Comparison of ENCODE assay signal across 1 cellular context in the genomic region with DNA sequence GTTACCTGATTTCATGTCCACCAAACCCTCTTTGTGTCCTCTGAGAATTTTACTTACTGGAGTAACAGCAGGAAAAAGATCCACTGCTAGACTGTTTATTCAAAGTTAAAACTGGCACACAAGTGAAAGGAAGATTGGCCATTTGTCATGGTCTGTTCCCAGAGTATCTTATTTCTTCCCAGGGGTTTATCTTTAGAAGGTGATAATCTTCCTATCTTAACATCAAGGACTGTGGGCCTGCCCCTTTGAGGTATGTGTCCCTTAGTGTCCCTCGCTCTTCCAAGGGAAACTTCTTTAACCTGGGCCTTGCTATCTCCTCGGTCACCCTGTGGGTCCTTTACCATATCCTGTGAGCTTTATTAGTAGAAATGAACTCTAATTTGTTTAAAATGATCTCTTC.
TF ChIP-seq lines count a peak whose summit lies in the region.

No MANE protein-coding gene starts in this region.

TF ChIP-seq in H1, 55 proteins besides CTCF, POLR2A, EP300 and RAD21:
- TF ChIP-seq POU5F1 (IDR thresholded peaks at IDR 0.05; ENCODE audit: low read depth, low read length): no peak
- TF ChIP-seq RBBP5 (IDR thresholded peaks at IDR 0.05; ENCODE audit: borderline replicate concordance, low read depth, low read length): no peak
- no peak for TF ChIP-seq CREB1 (IDR thresholded peaks at IDR 0.05)
- no peak for TF ChIP-seq BCL11A (IDR thresholded peaks at IDR 0.05; ENCODE audit: low read depth in 2 of 2, low read length in 2 of 2)
- TF ChIP-seq JUN (IDR thresholded peaks at IDR 0.05; ENCODE audit: low read depth, low read length): no peak
- no peak for TF ChIP-seq NRF1 (IDR thresholded peaks at IDR 0.05; ENCODE audit: low read depth, low read length)
- TF ChIP-seq GABPA (IDR thresholded peaks at IDR 0.05; ENCODE audit: borderline replicate concordance, insufficient read depth, low read length): no peak
- no peak for TF ChIP-seq CHD2 (IDR thresholded peaks at IDR 0.05; ENCODE audit: low read length)
- TF ChIP-seq CHD1 (IDR thresholded peaks at IDR 0.05; ENCODE audit: low read depth, low read length): no peak
- no peak for TF ChIP-seq MAFK (IDR thresholded peaks at IDR 0.05; ENCODE audit: low read depth, low read length)
